Comparison of ENCODE assay signal across 9 cellular contexts in genomic region chr4:121380448-121381147, GRCh38. TPM values are rescaled to one million over a fixed set of nuclear protein-coding genes. Genes with fewer than 3 reads are reported as not detected.
A peak's percentile ranks its signal among the peaks of the same experiment; 100 is the strongest.
DNase-seq lines count a peak whose midpoint lies in the region; ATAC-seq and TF ChIP-seq lines count a peak whose summit lies in the region.
"Had no signal": no experiment of that assay in that cellular context is flagged by ENCODE, and none has a peak within 500 bp of the region (broad histone marks: within the 10 kb centered on the region; RNA-seq: fewer than 3 reads in every experiment).

Gene QRFPR, minus strand, starts transcription at chr4:121381018. Its CDS starts 371 bp downstream, at chr4:121380647.

- intact Hi-C loops in activated naive CD4-positive, alpha-beta T cell treated with anti-CD3 and anti-CD28 coated beads for 36 hours (cut with micrococcal nuclease) = no loop called here
- intact Hi-C loops in breast epithelium (cut with DNase I; ENCODE audit: low total_unique reads) = no loop called here

- peaks cover 6% of the 10 kb centered on the region for H3K4me1 Mint-ChIP-seq in activated naive CD4-positive, alpha-beta T cell treated with anti-CD3 and anti-CD28 coated beads for 36 hours (ENCODE audit: low read depth)

- H3K36me3 ChIP-seq in breast epithelium = no peaks in the 10 kb centered on the region
- H3K36me3 ChIP-seq in upper lobe of left lung = no peaks in the 10 kb centered on the region
- H3K36me3 ChIP-seq: pancreas had no signal

- H3K4me1 ChIP-seq in breast epithelium = peaks cover 0 to 3% of the 10 kb centered on the region in 2 donors
- peaks cover 8 to 18% (median 11%) of the 10 kb centered on the region in 4 donors for H3K4me1 ChIP-seq in upper lobe of left lung
- H3K4me1 ChIP-seq: pancreas had no signal

- no peak for TF ChIP-seq EP300 in upper lobe of left lung (IDR thresholded peaks at IDR 0.05)

- no peaks in the 10 kb centered on the region for H3K36me3 Mint-ChIP-seq in activated naive CD4-positive, alpha-beta T cell treated with anti-CD3 and anti-CD28 coated beads for 36 hours (ENCODE audit: low read depth)

- H3K27ac ChIP-seq in breast epithelium (no peak within 1 kb of the TSS), upper lobe of left lung (no peak within 1 kb of the TSS)
- H3K27ac ChIP-seq: pancreas had no signal

- TF ChIP-seq CTCF in breast epithelium (IDR thresholded peaks at IDR 0.05) = no peak
- TF ChIP-seq CTCF in upper lobe of left lung (IDR thresholded peaks at IDR 0.05) = no peak

- peak within 1 kb of the TSS; percentile 1 to 61 (median 50) for H3K4me3 ChIP-seq in breast epithelium
- H3K4me3 ChIP-seq in upper lobe of left lung = peak within 1 kb of the TSS in 2 of 4 donors; percentile 7 to 9

- H3K27me3 ChIP-seq in breast epithelium (peaks cover 0 to 24% of the 10 kb centered on the region in 2 donors), upper lobe of left lung (peaks cover 0 to 24% (median 3%) of the 10 kb centered on the region in 4 donors)

- CTCF ChIA-PET in activated naive CD4-positive, alpha-beta T cell treated with anti-CD3 and anti-CD28 coated beads for 36 hours (lab: Charles Lee) = no interaction called here

- DNase-seq in activated naive CD4-positive, alpha-beta T cell treated with anti-CD3 and anti-CD28 coated beads for 36 hours = peak; percentile 30
- no peak for DNase-seq in activated naive CD4-positive, alpha-beta T cell treated with Interleukin-2 at 50 U/mL for 16 hours
- DNase-seq in breast epithelium (ENCODE audit: low spot score in 2 of 2) = no peak
- peak; percentile 53 for DNase-seq in left kidney (ENCODE audit: low read depth, low spot score)
- peak in 1 of 2 donors; percentile 81 for DNase-seq in upper lobe of left lung
- DNase-seq in NCI-H146 (lab: John Stamatoyannopoulos, UW) = no peak
- DNase-seq in NCI-H2196 (lab: John Stamatoyannopoulos, UW; ENCODE audit: unreplicated experiment) = no peak

- ATAC-seq in upper lobe of left lung (ENCODE audit: low FRiP score in 2 of 2) (peak; percentile 44 to 52), GM18511 (IDR thresholded peaks at IDR 0.05; ENCODE audit: unreplicated experiment) (no peak)

- peak within 1 kb of the TSS; percentile 63 for H3K4me3 Mint-ChIP-seq in activated naive CD4-positive, alpha-beta T cell treated with anti-CD3 and anti-CD28 coated beads for 36 hours

- TF ChIP-seq POLR2A in breast epithelium (IDR thresholded peaks at IDR 0.05) (no peak), upper lobe of left lung (IDR thresholded peaks at IDR 0.05) (no peak)

- H3K27ac Mint-ChIP-seq in activated naive CD4-positive, alpha-beta T cell treated with anti-CD3 and anti-CD28 coated beads for 36 hours = no peak within 1 kb of the TSS

- 1 to 6% methylated on average over 25 to 51 of the region's 63 CpGs for WGBS in upper lobe of left lung, 2 donors

- no peaks in the 10 kb centered on the region for H3K9me3 ChIP-seq in breast epithelium
- no peaks in the 10 kb centered on the region for H3K9me3 ChIP-seq in upper lobe of left lung
- H3K9me3 ChIP-seq: pancreas had no signal

- peaks cover 55% of the 10 kb centered on the region for H3K27me3 Mint-ChIP-seq in activated naive CD4-positive, alpha-beta T cell treated with anti-CD3 and anti-CD28 coated beads for 36 hours (ENCODE audit: low read depth)

- no peaks in the 10 kb centered on the region for H3K9me3 Mint-ChIP-seq in activated naive CD4-positive, alpha-beta T cell treated with anti-CD3 and anti-CD28 coated beads for 36 hours

RNA-seq across cellular contexts. Expression of gene QRFPR, which starts in this region (rescaled TPM):
- not detected for total RNA-seq in activated naive CD4-positive, alpha-beta T cell treated with anti-CD3 and anti-CD28 coated beads for 36 hours
- total RNA-seq in breast epithelium (1 to 10 TPM in 1 of 3 donors, under 1 TPM in 1, not detected in 1; 0.66 to 1.3 TPM), upper lobe of left lung (not detected)
- total RNA-seq: pancreas had no signal

Comparison
In these comparisons a context has a peak if more than half of its experiments do, and no peak if none do; other contexts are left out.
1. Peak in DNase-seq in activated naive CD4-positive, alpha-beta T cell treated with anti-CD3 and anti-CD28 coated beads for 36 hours; RNA of the gene not detected or under 1 TPM.
2. Peak in ATAC-seq in upper lobe of left lung; RNA of the gene not detected or under 1 TPM.